Comparison of ENCODE assay signal across 8 cellular contexts in the genomic region with DNA sequence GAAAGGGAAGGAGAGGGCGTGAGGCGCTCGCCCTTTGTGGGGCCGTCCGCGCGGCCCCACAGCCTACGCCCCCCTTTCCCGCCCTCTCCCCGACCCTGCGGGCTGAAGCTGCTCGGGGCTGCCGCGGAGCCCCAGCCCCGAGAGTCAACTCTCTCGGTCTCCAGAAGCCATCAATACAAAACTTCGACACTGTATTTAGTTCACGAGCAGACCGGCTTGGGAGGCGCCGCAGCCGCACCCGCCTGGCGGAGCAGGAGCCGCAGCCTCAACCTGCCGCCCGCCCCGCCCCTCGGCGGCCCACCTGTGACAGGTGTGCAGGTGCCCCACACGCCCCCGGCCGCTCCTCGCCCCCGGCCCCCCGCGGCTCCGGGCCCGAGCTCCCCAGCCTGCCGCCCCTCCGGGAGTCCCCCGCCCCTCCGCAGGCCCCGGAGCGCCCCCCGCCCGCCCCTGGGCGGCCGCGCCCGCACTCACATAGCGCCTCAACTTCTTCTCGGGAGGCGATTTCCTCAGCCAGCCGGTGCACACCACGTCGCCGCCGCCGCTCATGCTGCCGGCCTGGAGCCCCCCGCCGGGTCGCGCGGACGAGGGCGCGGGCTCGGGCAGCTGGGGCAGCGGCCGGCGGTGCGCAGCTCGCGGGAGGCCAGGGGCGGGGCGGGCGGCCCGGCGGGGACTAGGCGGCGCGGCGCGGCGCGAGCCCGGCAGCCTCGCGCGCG. TPM values are rescaled to one million over a fixed set of nuclear protein-coding genes. Genes with fewer than 3 reads are reported as not detected.
DNase-seq lines count a peak whose midpoint lies in the region; ATAC-seq and TF ChIP-seq lines count a peak whose summit lies in the region.

A gene with protein sequence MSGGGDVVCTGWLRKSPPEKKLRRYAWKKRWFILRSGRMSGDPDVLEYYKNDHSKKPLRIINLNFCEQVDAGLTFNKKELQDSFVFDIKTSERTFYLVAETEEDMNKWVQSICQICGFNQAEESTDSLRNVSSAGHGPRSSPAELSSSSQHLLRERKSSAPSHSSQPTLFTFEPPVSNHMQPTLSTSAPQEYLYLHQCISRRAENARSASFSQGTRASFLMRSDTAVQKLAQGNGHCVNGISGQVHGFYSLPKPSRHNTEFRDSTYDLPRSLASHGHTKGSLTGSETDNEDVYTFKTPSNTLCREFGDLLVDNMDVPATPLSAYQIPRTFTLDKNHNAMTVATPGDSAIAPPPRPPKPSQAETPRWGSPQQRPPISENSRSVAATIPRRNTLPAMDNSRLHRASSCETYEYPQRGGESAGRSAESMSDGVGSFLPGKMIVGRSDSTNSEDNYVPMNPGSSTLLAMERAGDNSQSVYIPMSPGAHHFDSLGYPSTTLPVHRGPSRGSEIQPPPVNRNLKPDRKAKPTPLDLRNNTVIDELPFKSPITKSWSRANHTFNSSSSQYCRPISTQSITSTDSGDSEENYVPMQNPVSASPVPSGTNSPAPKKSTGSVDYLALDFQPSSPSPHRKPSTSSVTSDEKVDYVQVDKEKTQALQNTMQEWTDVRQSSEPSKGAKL (minus strand): TSS at position 646 of the 713 bp plus-strand sequence. CDS start 100 bp downstream, at position 546.

- no peaks in the 10 kb centered on the region for H3K9me3 Mint-ChIP-seq in CD4-positive, alpha-beta memory T cell

- peaks cover 0 to 4% of the 10 kb centered on the region in 2 donors for H3K36me3 Mint-ChIP-seq in CD4-positive, alpha-beta memory T cell

- H3K4me1 ChIP-seq in CD4-positive, alpha-beta memory T cell (ENCODE audit: insufficient read depth, low read length) = peaks cover 23% of the 10 kb centered on the region
- H3K4me1 ChIP-seq in adipocyte (ENCODE audit: control insufficient read depth, insufficient read depth, low read length) (peaks cover 37% of the 10 kb centered on the region), right atrium auricular region (peaks cover 0 to 35% of the 10 kb centered on the region in 2 donors)

- H3K9me3 ChIP-seq in CD4-positive, alpha-beta memory T cell (ENCODE audit: control insufficient read depth in 1 of 2, low read length in 2 of 2) = no peaks in the 10 kb centered on the region
- H3K9me3 ChIP-seq in adipocyte (ENCODE audit: control insufficient read depth, low read length) (no peaks in the 10 kb centered on the region), right atrium auricular region (no peaks in the 10 kb centered on the region)

- H3K27me3 ChIP-seq in CD4-positive, alpha-beta memory T cell (ENCODE audit: insufficient read depth, low read length) = no peaks in the 10 kb centered on the region
- H3K27me3 ChIP-seq in adipocyte (replicated peaks; ENCODE audit: control insufficient read depth, insufficient read depth, low read length) = no peaks in the 10 kb centered on the region
- no peaks in the 10 kb centered on the region for H3K27me3 ChIP-seq in right atrium auricular region

- peak; percentile 3 for ATAC-seq in GM21619 (IDR thresholded peaks at IDR 0.05; ENCODE audit: unreplicated experiment)

- POLR2A ChIA-PET in CD4-positive, alpha-beta memory T cell (lab: Charles Lee; ENCODE audit: partially characterized antibody) = interaction anchor here (0.6 to 3.9 kb wide), 14 partner anchors 11 to 828 kb away, joined by 3 to 28 read pairs (median 5); a partner anchor contains a TSS

- intact Hi-C loops in CD4-positive, alpha-beta memory T cell (cut with micrococcal nuclease) = loop anchor here (1.0 to 2.0 kb wide), 4 partner anchors 147 to 423 kb away; a partner anchor contains a TSS

- TF ChIP-seq CTCF in right atrium auricular region (IDR thresholded peaks at IDR 0.05) (no peak), retinal pigment epithelial cell (conservative IDR thresholded peaks at IDR 0.05; ENCODE audit: low read depth, low read length) (no peak)

- H3K27ac ChIP-seq in CD4-positive, alpha-beta memory T cell (ENCODE audit: low read depth, low read length) = peak within 1 kb of the TSS; percentile 53
- H3K27ac ChIP-seq in right atrium auricular region = peak within 1 kb of the TSS; percentile 96 to 99

- H3K27ac Mint-ChIP-seq in CD4-positive, alpha-beta memory T cell = peak within 1 kb of the TSS; percentile 82 to 92 (median 89)

- no peaks in the 10 kb centered on the region for H3K36me3 ChIP-seq in CD4-positive, alpha-beta memory T cell (ENCODE audit: insufficient read depth, low read length)
- no peaks in the 10 kb centered on the region for H3K36me3 ChIP-seq in adipocyte (ENCODE audit: control insufficient read depth, insufficient read depth, low read length, severe bottlenecking)
- H3K36me3 ChIP-seq in right atrium auricular region = no peaks in the 10 kb centered on the region

- H3K4me3 ChIP-seq in CD4-positive, alpha-beta memory T cell (ENCODE audit: low read length in 2 of 2) = peak within 1 kb of the TSS; percentile 47 to 59
- H3K4me3 ChIP-seq in adipocyte (ENCODE audit: low read length) (peak within 1 kb of the TSS; percentile 85), right atrium auricular region (peak within 1 kb of the TSS; percentile 81 to 83), retinal pigment epithelial cell (ENCODE audit: low read length) (peak within 1 kb of the TSS; percentile 72)

- peaks cover 5 to 7% of the 10 kb centered on the region in 2 donors for H3K27me3 Mint-ChIP-seq in CD4-positive, alpha-beta memory T cell

- peaks cover 15 to 34% (median 22%) of the 10 kb centered on the region in 4 donors for H3K4me1 Mint-ChIP-seq in CD4-positive, alpha-beta memory T cell

- CTCF ChIA-PET in CD4-positive, alpha-beta memory T cell (lab: Charles Lee; ENCODE audit: partially characterized antibody) = interaction anchor here (0.6 to 8.8 kb wide), 12 partner anchors 12 to 273 kb away, joined by 3 to 121 read pairs (median 5); a partner anchor contains a TSS

- H3K9ac ChIP-seq in adipocyte (ENCODE audit: low read length) = peak within 1 kb of the TSS; percentile 90

- DNase-seq in CD4-positive, alpha-beta memory T cell = peak; percentile 32 to 57 (median 39)
- DNase-seq in NCI-H1105 (lab: John Stamatoyannopoulos, UW) = peak; percentile 48
- no peak for DNase-seq in adipocyte (ENCODE audit: low read depth)
- DNase-seq in right atrium auricular region (ENCODE audit: low spot score) = no peak
- DNase-seq in retinal pigment epithelial cell (ENCODE audit: low read depth) = no peak
- no peak for DNase-seq in D341Med (ENCODE audit: low spot score)
- no peak for DNase-seq in SKM-1 (lab: John Stamatoyannopoulos, UW; ENCODE audit: unreplicated experiment)

- H3K4me3 Mint-ChIP-seq in CD4-positive, alpha-beta memory T cell = peak within 1 kb of the TSS; percentile 86 to 93 (median 90)

RNA-seq across cellular contexts. Expression of the gene that starts here (rescaled TPM):
- total RNA-seq in CD4-positive, alpha-beta memory T cell = 1 to 10 TPM; 5.5 to 6.7 TPM
- under 1 TPM; 0.05 to 0.73 TPM for polyA plus RNA-seq in CD4-positive, alpha-beta memory T cell
- total RNA-seq in right atrium auricular region = 10 to 100 TPM; 22.0 to 33.7 TPM

Comparison
In these comparisons a context has a peak if more than half of its experiments do, and no peak if none do; other contexts are left out.
1. DNase-seq: peak in CD4-positive, alpha-beta memory T cell (5 of 5) and NCI-H1105 (single experiment); none in adipocyte (single experiment), right atrium auricular region (single experiment), retinal pigment epithelial cell (single experiment), D341Med (single experiment) and SKM-1 (single experiment).
2. Peak in every context shown above with its lines, with median percentiles within 50 percentile points of each other: H3K4me3 ChIP-seq.